Comparison of ENCODE assay signal across 26 cellular contexts in the genomic region with DNA sequence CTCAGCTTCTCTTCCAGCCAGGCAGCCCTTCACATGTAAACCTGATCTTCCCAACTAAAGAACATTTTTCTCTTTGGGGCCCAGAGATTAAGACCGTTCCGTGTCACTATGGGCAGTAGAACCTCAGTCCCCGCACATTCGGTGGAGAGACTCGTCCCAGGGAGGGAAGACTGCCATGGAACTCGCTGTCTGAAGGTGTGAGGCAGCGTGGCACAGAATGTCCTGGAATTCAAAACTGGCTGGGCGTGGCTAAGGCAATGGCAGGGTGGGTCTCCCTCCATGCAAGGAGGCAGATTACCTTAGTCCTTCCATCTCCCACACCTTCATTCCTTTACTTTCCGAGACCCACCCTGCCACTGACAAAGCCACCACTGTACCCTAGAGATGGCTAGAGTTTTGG. TPM values are rescaled to one million over a fixed set of nuclear protein-coding genes. Genes with fewer than 3 reads are reported as not detected.
DNase-seq lines count a peak whose midpoint lies in the region; ATAC-seq, FAIRE-seq and TF ChIP-seq lines count a peak whose summit lies in the region.
"Had no signal": no experiment of that assay in that cellular context is flagged by ENCODE, and none has a peak within 500 bp of the region (broad histone marks: within the 10 kb centered on the region; RNA-seq: fewer than 3 reads in every experiment).

No MANE protein-coding gene starts in this region.

- H3K9me3 ChIP-seq in RWPE2 (ENCODE audit: severe bottlenecking) (no peaks in the 10 kb centered on the region), sigmoid colon (no peaks in the 10 kb centered on the region), right cardiac atrium (ENCODE audit: control insufficient read depth, low read length) (no peaks in the 10 kb centered on the region)
- H3K9me3 ChIP-seq: BLaER1 treated with 17β-estradiol and CSF1 and Interleukin-3, amounts not matched to agents 10 nM and 100 nM; Peyer's patch; SK-N-SH had no signal

- H3K27me3 ChIP-seq in RWPE2 (ENCODE audit: insufficient read depth, poor library complexity, severe bottlenecking) (no peaks in the 10 kb centered on the region), sigmoid colon (no peaks in the 10 kb centered on the region), right cardiac atrium (ENCODE audit: control insufficient read depth, insufficient read depth) (no peaks in the 10 kb centered on the region)
- H3K27me3 ChIP-seq: BLaER1 treated with 17β-estradiol and CSF1 and Interleukin-3, amounts not matched to agents 10 nM and 100 nM; Peyer's patch had no signal

- H3K4me3 Mint-ChIP-seq in HFFc6 = peak overlapping the region; percentile 57; the same call in 1 of the 2 replicates
- H3K4me3 Mint-ChIP-seq: CD4-positive, alpha-beta memory T cell had no signal

- TF ChIP-seq EP300 in sigmoid colon (IDR thresholded peaks at IDR 0.05) = no peak

- FAIRE-seq in D721Med (lab: Jason Lieb, UNC) = no peak
- FAIRE-seq: A204.1, GM12892, GM19239, H1 had no signal

- H3K9me3 Mint-ChIP-seq in HFFc6 = peaks cover 30% of the 10 kb centered on the region
- H3K9me3 Mint-ChIP-seq: CD4-positive, alpha-beta memory T cell had no signal

- peaks cover 29% of the 10 kb centered on the region for H3K4me1 Mint-ChIP-seq in HFFc6 (ENCODE audit: low read depth)
- H3K4me1 Mint-ChIP-seq: CD4-positive, alpha-beta memory T cell had no signal

- intact Hi-C loops in sigmoid colon (cut with DNase I) (no loop called here), right cardiac atrium (cut with DNase I) (no loop called here)

- TF ChIP-seq CTCF in HFFc6 (IDR thresholded peaks at IDR 0.05) (no peak), RWPE2 (IDR thresholded peaks at IDR 0.05; ENCODE audit: poor library complexity, severe bottlenecking) (no peak), sigmoid colon (IDR thresholded peaks at IDR 0.05) (no peak), D721Med (IDR thresholded peaks at IDR 0.05; ENCODE audit: insufficient read depth, missing control alignments) (no peak)

- H3K4me3 ChIP-seq in RWPE2 (ENCODE audit: severe bottlenecking) (no peak overlapping the region), sigmoid colon (no peak overlapping the region), right cardiac atrium (ENCODE audit: low read length) (no peak overlapping the region)
- H3K4me3 ChIP-seq: BLaER1 treated with 17β-estradiol and CSF1 and Interleukin-3, amounts not matched to agents 10 nM and 100 nM; Peyer's patch had no signal

- H3K27ac Mint-ChIP-seq in HFFc6 = no peak overlapping the region

- peaks cover 9% of the 10 kb centered on the region for H3K27me3 Mint-ChIP-seq in HFFc6 (ENCODE audit: insufficient read depth)

- no peak for ATAC-seq in RWPE2 (ENCODE audit: low read depth)
- ATAC-seq in esophagus mucosa = peak; percentile 40
- ATAC-seq in right cardiac atrium = no peak

- DNase-seq in HFFc6 = no peak
- peak; percentile 49 for DNase-seq in RWPE2 (ENCODE audit: low spot score)
- DNase-seq in sigmoid colon = peak; percentile 9
- DNase-seq in D721Med (ENCODE audit: insufficient read length, low spot score) = no peak
- DNase-seq in stimulated activated naive CD4-positive, alpha-beta T cell treated with Interleukin-2 at 50 U/mL for 16 hours (lab: John Stamatoyannopoulos, UW) = no peak
- DNase-seq in NCI-H446 (lab: John Stamatoyannopoulos, UW) = no peak
- no peak for DNase-seq in right cardiac atrium
- DNase-seq: AML-193; CD4-positive, alpha-beta memory T cell; DND-41; HCEC 1CT; NCI-H1092; NCI-H1417 treated with DMSO at 0.1 percent for 48 hours; NCI-H187; NCI-H2081 treated with DMSO at 0.1 percent for 48 hours; NCI-H524 treated with DMSO at 0.1 percent for 48 hours; NCI-H774; NK-92 treated with Interleukin-12 subunit alpha and Interleukin-12 subunit beta, amount 100 ng/mL, for 24 hours; Peyer's patch; SK-N-SH had no signal

- H3K36me3 ChIP-seq in RWPE2 (ENCODE audit: low read depth) (no peaks in the 10 kb centered on the region), sigmoid colon (no peaks in the 10 kb centered on the region)
- H3K36me3 ChIP-seq: BLaER1 treated with 17β-estradiol and CSF1 and Interleukin-3, amounts not matched to agents 10 nM and 100 nM; Peyer's patch had no signal

- 73 to 85% methylated on average over 9 of the region's 9 CpGs for WGBS in sigmoid colon, 2 donors
- 85% methylated on average over 9 of the region's 9 CpGs for WGBS in right cardiac atrium

- H3K4me1 ChIP-seq in RWPE2 (ENCODE audit: insufficient read depth, poor library complexity, severe bottlenecking) (peaks cover 28% of the 10 kb centered on the region), sigmoid colon (no peaks in the 10 kb centered on the region), right cardiac atrium (ENCODE audit: control insufficient read depth, insufficient read depth, low read length) (no peaks in the 10 kb centered on the region)
- H3K4me1 ChIP-seq: Peyer's patch had no signal

- H3K27ac ChIP-seq in RWPE2 (ENCODE audit: poor library complexity, severe bottlenecking) (peak overlapping the region; percentile 75), sigmoid colon (no peak overlapping the region), right cardiac atrium (ENCODE audit: low read length) (no peak overlapping the region)
- H3K27ac ChIP-seq: BLaER1 treated with 17β-estradiol and CSF1 and Interleukin-3, amounts not matched to agents 10 nM and 100 nM; Peyer's patch had no signal

- no peaks in the 10 kb centered on the region; the same call in 1 of the 2 replicates for H3K36me3 Mint-ChIP-seq in HFFc6 (ENCODE audit: low read depth)
- H3K36me3 Mint-ChIP-seq: CD4-positive, alpha-beta memory T cell had no signal

- no peak for TF ChIP-seq POLR2A in sigmoid colon (IDR thresholded peaks at IDR 0.05)

RNA-seq across cellular contexts. Expression of gene ZNF354A, which starts 57.4 kb away (rescaled TPM):
- 1 to 10 TPM; 6.7 to 7.6 (median 7.4) TPM for total RNA-seq in HFFc6 (2021; fragmentation: NEBNext Ultra II Directional; extraction: Animal tissue kit (Norgen Biotek cat#: 25700))
- total RNA-seq in esophagus mucosa = 5.6 TPM
- 10 to 100 TPM; 17.8 to 29.4 (median 21.7) TPM for total RNA-seq in sigmoid colon
- polyA plus RNA-seq in sigmoid colon = 1 to 10 TPM; 3.7 to 5.8 (median 4.8) TPM
- 1 to 10 TPM; 6.5 to 7.3 (median 6.7) TPM for total RNA-seq in right cardiac atrium
- 6.8 TPM for polyA plus RNA-seq in right cardiac atrium

Comparison
In these comparisons a context has a peak if more than half of its experiments do, and no peak if none do; other contexts are left out.
1. DNase-seq: peak in RWPE2 (single experiment) and sigmoid colon (single experiment); none in HFFc6 (single experiment), D721Med (single experiment), stimulated activated naive CD4-positive, alpha-beta T cell treated with Interleukin-2 at 50 U/mL for 16 hours (single experiment), NCI-H446 (0 of 2) and right cardiac atrium (0 of 3).